In the genomic region with DNA sequence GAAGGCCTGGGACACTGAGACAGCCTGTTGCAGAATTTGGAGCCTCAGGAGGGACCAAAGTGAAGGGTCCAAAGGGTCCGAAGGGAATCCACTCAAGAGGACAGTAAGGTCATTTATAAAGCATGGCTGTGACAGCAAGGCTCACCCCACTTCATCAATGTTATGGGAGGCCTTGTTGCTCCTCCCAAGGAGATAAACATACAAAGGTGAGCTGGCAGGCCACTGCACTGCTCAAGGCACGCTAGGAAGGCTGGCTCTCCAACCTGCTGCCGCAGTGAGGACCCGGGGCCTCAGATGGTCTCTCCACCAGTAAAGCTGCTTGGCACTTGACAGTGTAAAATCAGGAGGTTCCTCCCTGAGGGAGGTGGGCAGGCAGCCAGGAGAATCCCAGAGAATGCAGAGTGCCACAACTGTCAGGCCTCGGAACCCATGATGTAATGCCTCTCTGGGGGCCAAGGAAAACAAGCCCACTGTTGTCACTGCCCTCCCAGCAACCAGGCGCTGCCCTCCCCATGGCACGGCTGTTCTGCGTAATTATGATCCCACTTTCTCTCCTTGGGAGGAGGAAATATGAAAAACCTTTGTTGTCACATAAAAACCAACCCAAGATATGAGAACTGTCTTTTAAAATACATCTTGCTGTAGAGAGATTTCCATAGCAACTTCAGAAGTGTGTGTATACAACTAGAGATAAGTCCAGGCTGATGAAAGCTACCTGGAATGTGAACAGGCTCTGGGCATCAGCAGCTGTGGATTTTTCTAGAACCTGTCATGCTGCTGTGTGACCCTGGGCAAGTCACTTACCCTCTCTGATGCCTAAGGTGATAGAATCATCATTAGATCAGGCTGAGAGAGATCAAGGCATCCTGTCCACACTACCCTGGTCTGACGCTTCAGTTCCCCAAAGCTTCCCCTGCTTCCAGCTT, we compare ENCODE assay signal across 1 cellular context.
TF ChIP-seq lines count a peak whose summit lies in the region.

No MANE protein-coding gene starts in this region.

TF ChIP-seq in HEK293, 187 proteins besides CTCF, POLR2A, EP300 and RAD21 (continued from another document and continues in another):
- TF ChIP-seq ZNF629 (tag by site-specific recombination; IDR thresholded peaks at IDR 0.05): peak; percentile 88
- no peak for TF ChIP-seq ZFHX2 (tag by site-specific recombination; conservative IDR thresholded peaks at IDR 0.05)
- TF ChIP-seq ZNF473 (tag by site-specific recombination; IDR thresholded peaks at IDR 0.05): no peak
- TF ChIP-seq ZNF174 (tag by site-specific recombination; IDR thresholded peaks at IDR 0.05): no peak
- peak; percentile 50; the same call in 1 of the 2 replicates for TF ChIP-seq ZNF561 (tag by site-specific recombination; IDR thresholded peaks at IDR 0.05; ENCODE audit: borderline replicate concordance)
- no peak for TF ChIP-seq ZNF521 (tag by site-specific recombination; IDR thresholded peaks at IDR 0.05)
- TF ChIP-seq EGR2 (tag by site-specific recombination; IDR thresholded peaks at IDR 0.05; ENCODE audit: low read depth): no peak
- TF ChIP-seq ZNF148 (tag by site-specific recombination; IDR thresholded peaks at IDR 0.05; ENCODE audit: borderline replicate concordance): no peak
- TF ChIP-seq ZNF701 (tag by site-specific recombination; IDR thresholded peaks at IDR 0.05): no peak
- no peak for TF ChIP-seq ZNF776 (tag by site-specific recombination; IDR thresholded peaks at IDR 0.05; ENCODE audit: borderline replicate concordance)
- no peak for TF ChIP-seq ZNF621 (tag by site-specific recombination; IDR thresholded peaks at IDR 0.05)
- no peak for TF ChIP-seq ZNF2 (tag by site-specific recombination; IDR thresholded peaks at IDR 0.05)
- no peak for TF ChIP-seq ZNF292 (tag by site-specific recombination; IDR thresholded peaks at IDR 0.05; ENCODE audit: borderline replicate concordance, low read depth)
- TF ChIP-seq ZNF10 (tag by site-specific recombination; IDR thresholded peaks at IDR 0.05): no peak
- TF ChIP-seq ZNF324 (tag by site-specific recombination; IDR thresholded peaks at IDR 0.05): no peak
- TF ChIP-seq ZNF221 (tag by site-specific recombination; IDR thresholded peaks at IDR 0.05; ENCODE audit: borderline replicate concordance): no peak
- no peak for TF ChIP-seq ZNF146 (tag by site-specific recombination; IDR thresholded peaks at IDR 0.05)
- TF ChIP-seq ZNF768 (tag by site-specific recombination; IDR thresholded peaks at IDR 0.05): peak; percentile 98
- TF ChIP-seq WT1 (tag by site-specific recombination; IDR thresholded peaks at IDR 0.05): peak; percentile 93
- TF ChIP-seq, protein P1, sequence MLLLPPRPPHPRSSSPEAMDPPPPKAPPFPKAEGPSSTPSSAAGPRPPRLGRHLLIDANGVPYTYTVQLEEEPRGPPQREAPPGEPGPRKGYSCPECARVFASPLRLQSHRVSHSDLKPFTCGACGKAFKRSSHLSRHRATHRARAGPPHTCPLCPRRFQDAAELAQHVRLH (tag by site-specific recombination; IDR thresholded peaks at IDR 0.05): peak; percentile 59; the same call in 1 of the 2 replicates
- TF ChIP-seq ZNF426 (tag by site-specific recombination; IDR thresholded peaks at IDR 0.05): no peak
- peak; percentile 81 for TF ChIP-seq ZBTB21 (tag by site-specific recombination; IDR thresholded peaks at IDR 0.05)
- no peak for TF ChIP-seq YY1 (tag by site-specific recombination; IDR thresholded peaks at IDR 0.05)
- no peak for TF ChIP-seq ZNF610 (tag by site-specific recombination; IDR thresholded peaks at IDR 0.05; ENCODE audit: borderline replicate concordance)
- no peak for TF ChIP-seq ZNF658 (tag by site-specific recombination; IDR thresholded peaks at IDR 0.05)
- TF ChIP-seq SP7 (tag by site-specific recombination; IDR thresholded peaks at IDR 0.05): peak; percentile 75
- TF ChIP-seq, protein P2, sequence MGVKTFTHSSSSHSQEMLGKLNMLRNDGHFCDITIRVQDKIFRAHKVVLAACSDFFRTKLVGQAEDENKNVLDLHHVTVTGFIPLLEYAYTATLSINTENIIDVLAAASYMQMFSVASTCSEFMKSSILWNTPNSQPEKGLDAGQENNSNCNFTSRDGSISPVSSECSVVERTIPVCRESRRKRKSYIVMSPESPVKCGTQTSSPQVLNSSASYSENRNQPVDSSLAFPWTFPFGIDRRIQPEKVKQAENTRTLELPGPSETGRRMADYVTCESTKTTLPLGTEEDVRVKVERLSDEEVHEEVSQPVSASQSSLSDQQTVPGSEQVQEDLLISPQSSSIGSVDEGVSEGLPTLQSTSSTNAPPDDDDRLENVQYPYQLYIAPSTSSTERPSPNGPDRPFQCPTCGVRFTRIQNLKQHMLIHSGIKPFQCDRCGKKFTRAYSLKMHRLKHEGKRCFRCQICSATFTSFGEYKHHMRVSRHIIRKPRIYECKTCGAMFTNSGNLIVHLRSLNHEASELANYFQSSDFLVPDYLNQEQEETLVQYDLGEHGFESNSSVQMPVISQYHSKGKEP (tag by site-specific recombination; IDR thresholded peaks at IDR 0.05): peak; percentile 49
- TF ChIP-seq ZFP41 (tag by site-specific recombination; IDR thresholded peaks at IDR 0.05; ENCODE audit: borderline replicate concordance): no peak
- TF ChIP-seq HOXD13 (CRISPR knock-in tag; IDR thresholded peaks at IDR 0.05; ENCODE audit: borderline replicate concordance): no peak
- no peak for TF ChIP-seq ZNF391 (tag by site-specific recombination; IDR thresholded peaks at IDR 0.05; ENCODE audit: borderline replicate concordance, low read depth)
- TF ChIP-seq SCRT2 (tag by site-specific recombination; IDR thresholded peaks at IDR 0.05): peak; percentile 84
- no peak for TF ChIP-seq ZNF26 (tag by site-specific recombination; IDR thresholded peaks at IDR 0.05)
- no peak for TF ChIP-seq SALL2 (tag by site-specific recombination; IDR thresholded peaks at IDR 0.05; ENCODE audit: borderline replicate concordance)
- TF ChIP-seq ZNF449 (tag by site-specific recombination; IDR thresholded peaks at IDR 0.05): no peak
- TF ChIP-seq ZEB2 (tag by site-specific recombination; IDR thresholded peaks at IDR 0.05): peak; percentile 82
- TF ChIP-seq ZFP3 (tag by site-specific recombination; IDR thresholded peaks at IDR 0.05; ENCODE audit: low read depth): no peak
- no peak for TF ChIP-seq ZNF433 (tag by site-specific recombination; IDR thresholded peaks at IDR 0.05; ENCODE audit: low read depth)
- no peak for TF ChIP-seq ZNF354C (tag by site-specific recombination; IDR thresholded peaks at IDR 0.05; ENCODE audit: borderline replicate concordance, low read depth)
- no peak for TF ChIP-seq TRIM28 (IDR thresholded peaks at IDR 0.05; ENCODE audit: borderline replicate concordance, low read length)
- TF ChIP-seq ZNF16 (tag by site-specific recombination; IDR thresholded peaks at IDR 0.05; ENCODE audit: low read depth): peak; percentile 55; the same call in 1 of the 2 replicates
- no peak for TF ChIP-seq ZNF114 (tag by site-specific recombination; IDR thresholded peaks at IDR 0.05)
- TF ChIP-seq, protein P3, sequence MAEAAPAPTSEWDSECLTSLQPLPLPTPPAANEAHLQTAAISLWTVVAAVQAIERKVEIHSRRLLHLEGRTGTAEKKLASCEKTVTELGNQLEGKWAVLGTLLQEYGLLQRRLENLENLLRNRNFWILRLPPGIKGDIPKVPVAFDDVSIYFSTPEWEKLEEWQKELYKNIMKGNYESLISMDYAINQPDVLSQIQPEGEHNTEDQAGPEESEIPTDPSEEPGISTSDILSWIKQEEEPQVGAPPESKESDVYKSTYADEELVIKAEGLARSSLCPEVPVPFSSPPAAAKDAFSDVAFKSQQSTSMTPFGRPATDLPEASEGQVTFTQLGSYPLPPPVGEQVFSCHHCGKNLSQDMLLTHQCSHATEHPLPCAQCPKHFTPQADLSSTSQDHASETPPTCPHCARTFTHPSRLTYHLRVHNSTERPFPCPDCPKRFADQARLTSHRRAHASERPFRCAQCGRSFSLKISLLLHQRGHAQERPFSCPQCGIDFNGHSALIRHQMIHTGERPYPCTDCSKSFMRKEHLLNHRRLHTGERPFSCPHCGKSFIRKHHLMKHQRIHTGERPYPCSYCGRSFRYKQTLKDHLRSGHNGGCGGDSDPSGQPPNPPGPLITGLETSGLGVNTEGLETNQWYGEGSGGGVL (tag by site-specific recombination; IDR thresholded peaks at IDR 0.05): peak; percentile 92
- no peak for TF ChIP-seq GLI2 (tag by site-specific recombination; IDR thresholded peaks at IDR 0.05; ENCODE audit: borderline replicate concordance, low read depth)
- no peak for TF ChIP-seq ZNF514 (tag by site-specific recombination; IDR thresholded peaks at IDR 0.05)
- no peak for TF ChIP-seq REPIN1 (tag by site-specific recombination; IDR thresholded peaks at IDR 0.05; ENCODE audit: low read depth)
- no peak for TF ChIP-seq ZNF837 (tag by site-specific recombination; IDR thresholded peaks at IDR 0.05)
- TF ChIP-seq ZFP37 (tag by site-specific recombination; IDR thresholded peaks at IDR 0.05): no peak
- no peak for TF ChIP-seq RBAK (tag by site-specific recombination; IDR thresholded peaks at IDR 0.05)
- TF ChIP-seq ZNF211 (tag by site-specific recombination; IDR thresholded peaks at IDR 0.05; ENCODE audit: low read depth): no peak
- peak; percentile 72 for TF ChIP-seq KLF1 (tag by site-specific recombination; IDR thresholded peaks at IDR 0.05)
- no peak for TF ChIP-seq ZNF112 (tag by site-specific recombination; IDR thresholded peaks at IDR 0.05)
- no peak for TF ChIP-seq ZNF274 (IDR thresholded peaks at IDR 0.05; ENCODE audit: low read length)
- no peak for TF ChIP-seq ZNF274 (tag by site-specific recombination; IDR thresholded peaks at IDR 0.05; ENCODE audit: borderline replicate concordance)
- TF ChIP-seq, protein P4, sequence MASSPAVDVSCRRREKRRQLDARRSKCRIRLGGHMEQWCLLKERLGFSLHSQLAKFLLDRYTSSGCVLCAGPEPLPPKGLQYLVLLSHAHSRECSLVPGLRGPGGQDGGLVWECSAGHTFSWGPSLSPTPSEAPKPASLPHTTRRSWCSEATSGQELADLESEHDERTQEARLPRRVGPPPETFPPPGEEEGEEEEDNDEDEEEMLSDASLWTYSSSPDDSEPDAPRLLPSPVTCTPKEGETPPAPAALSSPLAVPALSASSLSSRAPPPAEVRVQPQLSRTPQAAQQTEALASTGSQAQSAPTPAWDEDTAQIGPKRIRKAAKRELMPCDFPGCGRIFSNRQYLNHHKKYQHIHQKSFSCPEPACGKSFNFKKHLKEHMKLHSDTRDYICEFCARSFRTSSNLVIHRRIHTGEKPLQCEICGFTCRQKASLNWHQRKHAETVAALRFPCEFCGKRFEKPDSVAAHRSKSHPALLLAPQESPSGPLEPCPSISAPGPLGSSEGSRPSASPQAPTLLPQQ (tag by site-specific recombination; IDR thresholded peaks at IDR 0.05): peak; percentile 83; the same call in 1 of the 2 replicates
- no peak for TF ChIP-seq ZNF596 (tag by site-specific recombination; IDR thresholded peaks at IDR 0.05)
- no peak for TF ChIP-seq GFI1B (tag by site-specific recombination; IDR thresholded peaks at IDR 0.05)
- TF ChIP-seq, protein P5, sequence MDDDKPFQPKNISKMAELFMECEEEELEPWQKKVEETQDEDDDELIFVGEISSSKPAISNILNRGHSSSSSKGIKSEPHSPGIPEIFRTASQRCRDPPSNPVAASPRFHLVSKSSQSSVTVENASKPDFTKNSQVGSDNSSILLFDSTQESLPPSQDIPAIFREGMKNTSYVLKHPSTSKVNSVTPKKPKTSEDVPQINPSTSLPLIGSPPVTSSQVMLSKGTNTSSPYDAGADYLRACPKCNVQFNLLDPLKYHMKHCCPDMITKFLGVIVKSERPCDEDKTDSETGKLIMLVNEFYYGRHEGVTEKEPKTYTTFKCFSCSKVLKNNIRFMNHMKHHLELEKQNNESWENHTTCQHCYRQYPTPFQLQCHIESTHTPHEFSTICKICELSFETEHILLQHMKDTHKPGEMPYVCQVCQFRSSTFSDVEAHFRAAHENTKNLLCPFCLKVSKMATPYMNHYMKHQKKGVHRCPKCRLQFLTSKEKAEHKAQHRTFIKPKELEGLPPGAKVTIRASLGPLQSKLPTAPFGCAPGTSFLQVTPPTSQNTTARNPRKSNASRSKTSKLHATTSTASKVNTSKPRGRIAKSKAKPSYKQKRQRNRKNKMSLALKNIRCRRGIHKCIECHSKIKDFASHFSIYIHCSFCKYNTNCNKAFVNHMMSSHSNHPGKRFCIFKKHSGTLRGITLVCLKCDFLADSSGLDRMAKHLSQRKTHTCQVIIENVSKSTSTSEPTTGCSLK (tag by site-specific recombination; IDR thresholded peaks at IDR 0.05): no peak
